In genomic region chr11:8267280-8267679, GRCh38 we compare ENCODE assay signal across 1 cellular context.
TF ChIP-seq lines count a peak whose summit lies in the region.

No MANE protein-coding gene starts in this region.

TF ChIP-seq in HepG2, 621 proteins besides CTCF, POLR2A, EP300 and RAD21 (continued from another document):
- TF ChIP-seq CBX2 (IDR thresholded peaks at IDR 0.05; ENCODE audit: low read depth, low read length): no peak
- TF ChIP-seq CBX2 (CRISPR knock-in tag; IDR thresholded peaks at IDR 0.05; ENCODE audit: low read depth): no peak
- TF ChIP-seq IKZF4 (CRISPR knock-in tag; IDR thresholded peaks at IDR 0.05; ENCODE audit: borderline replicate concordance, low read depth, not compliant biosample characterization): no peak
- no peak for TF ChIP-seq ARNT2 (CRISPR knock-in tag; IDR thresholded peaks at IDR 0.05; ENCODE audit: low read depth)
- TF ChIP-seq HOXA7 (CRISPR knock-in tag; IDR thresholded peaks at IDR 0.05): no peak
- no peak for TF ChIP-seq ASH2L (IDR thresholded peaks at IDR 0.05; ENCODE audit: insufficient read length, low read depth, low read length)
- no peak for TF ChIP-seq MIXL1 (CRISPR knock-in tag; IDR thresholded peaks at IDR 0.05)
- no peak for TF ChIP-seq SRSF4 (IDR thresholded peaks at IDR 0.05; ENCODE audit: low read depth, low read length, poor library complexity, severe bottlenecking)
